8 cellular contexts compared by ENCODE assay signal in the genomic region with DNA sequence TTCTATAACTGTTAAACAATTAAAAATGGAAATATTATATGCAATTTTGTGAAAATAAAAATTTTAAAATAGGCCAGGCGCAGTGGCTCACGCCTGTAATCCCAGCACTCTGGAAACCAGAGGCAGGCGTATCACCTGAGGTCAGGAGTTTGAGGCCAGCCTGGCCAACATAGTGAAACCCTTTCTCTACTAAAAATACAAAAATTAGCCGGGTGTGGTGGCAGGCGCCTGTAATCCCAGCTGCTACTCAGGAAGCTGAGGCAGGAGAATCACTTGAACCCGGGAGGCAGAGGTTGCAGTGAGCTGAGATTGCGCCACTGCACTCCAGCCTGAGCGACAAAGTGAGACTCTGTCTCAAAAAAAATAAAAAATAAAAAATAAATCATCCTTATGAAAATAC. TPM values are rescaled to one million over a fixed set of nuclear protein-coding genes. Genes with fewer than 3 reads are reported as not detected.
A peak's percentile ranks its signal among the peaks of the same experiment; 100 is the strongest.
DNase-seq lines count a peak whose midpoint lies in the region; ATAC-seq and TF ChIP-seq lines count a peak whose summit lies in the region.
"Not testable (repeated sequence)": the region's sequence is repeated elsewhere in the genome, so short reads cannot be mapped to it uniquely, and the experiment has no call there.

No MANE protein-coding gene starts in this region.

- in situ Hi-C loops in transverse colon (cut with MboI; ENCODE audit: low pct_ligation_motif_present in 1 of 4, low pct_unique_long_range_greater_than_20kb in 1 of 4, low sequenced_read_pairs in 3 of 4): loop anchor here in 1 of 4 donors (10.0 kb wide), 1 partner anchor 142 kb away; no protein-coding TSS in a partner anchor

- not testable (repeated sequence) for H4K20me1 ChIP-seq in Karpas-422 (ENCODE audit: insufficient read depth, low read depth, low read length); fibroblast of lung (ENCODE audit: control insufficient read depth, extremely low read depth, insufficient read depth, low read length)

- H3K27me3 ChIP-seq in CD4-positive, alpha-beta memory T cell (ENCODE audit: insufficient read depth, low read length); Karpas-422 (ENCODE audit: low read length); body of pancreas; fibroblast of lung (ENCODE audit: control insufficient read depth, insufficient read depth, low read length); psoas muscle (ENCODE audit: insufficient read depth in 3 of 3, low read length in 2 of 3); transverse colon: not testable (repeated sequence)

- peak overlapping the region in 4 of 8 donors; percentile 92 to 98 (median 96) for H3K4me3 Mint-ChIP-seq in CD4-positive, alpha-beta memory T cell
- H3K4me3 Mint-ChIP-seq in activated B cell treated with CpG ODN at 0.5 μM for 24 hours: peak overlapping the region; percentile 97
- not testable (repeated sequence) for H3K4me3 Mint-ChIP-seq in memory B cell

- CTCF ChIA-PET in CD4-positive, alpha-beta memory T cell (lab: Charles Lee; ENCODE audit: partially characterized antibody): interaction anchor here (1.2 to 8.4 kb wide), 6 partner anchors 30 to 209 kb away, joined by 3 to 97 read pairs (median 8); partner anchors contain the start of gene HNRNPU
- CTCF ChIA-PET in activated B cell treated with CpG ODN at 0.5 μM for 24 hours (lab: Charles Lee): interaction anchor here (1.8 to 5.3 kb wide), 4 partner anchors 19 to 209 kb away, joined by 4 to 26 read pairs (median 10); no protein-coding TSS in a partner anchor

- not testable (repeated sequence) for TF ChIP-seq CTCF in activated B cell treated with CpG ODN at 0.5 μM for 24 hours (IDR thresholded peaks at IDR 0.05); body of pancreas (IDR thresholded peaks at IDR 0.05); fibroblast of lung (conservative IDR thresholded peaks at IDR 0.05 in 1 of 2, IDR thresholded peaks at IDR 0.05 in 1 of 2; ENCODE audit: low read depth in 1 of 2, low read length in 2 of 2); psoas muscle (IDR thresholded peaks at IDR 0.05); transverse colon (IDR thresholded peaks at IDR 0.05)

- H3K79me2 ChIP-seq in Karpas-422 (ENCODE audit: low read length): peaks cover 27% of the 10 kb centered on the region
- H3K79me2 ChIP-seq in fibroblast of lung (ENCODE audit: control insufficient read depth, insufficient read depth, low read length): peaks cover 25% of the 10 kb centered on the region

- not testable (repeated sequence) for H3K36me3 ChIP-seq in CD4-positive, alpha-beta memory T cell (ENCODE audit: insufficient read depth, low read length); Karpas-422 (ENCODE audit: insufficient read depth, low read length); body of pancreas (replicated peaks in 1 of 2; ENCODE audit: insufficient read depth in 1 of 2, low read depth in 2 of 2); fibroblast of lung (ENCODE audit: control insufficient read depth, insufficient read depth, low read length); psoas muscle (ENCODE audit: insufficient read depth in 1 of 2, low read depth in 1 of 2); transverse colon

- POLR2A ChIA-PET in CD4-positive, alpha-beta memory T cell (lab: Charles Lee; ENCODE audit: partially characterized antibody): interaction anchor here (0.8 to 25.0 kb wide), 13 partner anchors 13 to 786 kb away, joined by 3 to 1465 read pairs (median 13); partner anchors contain the start of genes ADSS2, CATSPERE, DESI2 and HNRNPU
- POLR2A ChIA-PET in activated B cell treated with CpG ODN at 0.5 μM for 24 hours (lab: Charles Lee): interaction anchor here (0.6 to 8.4 kb wide), 13 partner anchors 19 to 1945 kb away, joined by 3 to 364 read pairs (median 11); partner anchors contain the start of gene HNRNPU

- not testable (repeated sequence) for H3K9me3 ChIP-seq in CD4-positive, alpha-beta memory T cell (ENCODE audit: control insufficient read depth in 1 of 2, low read length in 2 of 2); Karpas-422 (ENCODE audit: low read length); body of pancreas; fibroblast of lung (ENCODE audit: control insufficient read depth, insufficient read depth, low read depth, low read length); psoas muscle; transverse colon

- not testable (repeated sequence) for TF ChIP-seq POLR2A in body of pancreas (IDR thresholded peaks at IDR 0.05); transverse colon (IDR thresholded peaks at IDR 0.05)

- H3K27ac Mint-ChIP-seq in CD4-positive, alpha-beta memory T cell: peak overlapping the region in 3 of 7 donors; percentile 99 to 100 (median 99)
- peak overlapping the region; percentile 99 for H3K27ac Mint-ChIP-seq in activated B cell treated with CpG ODN at 0.5 μM for 24 hours
- H3K27ac Mint-ChIP-seq in memory B cell: peak overlapping the region; percentile 98

- not testable (repeated sequence) for TF ChIP-seq EP300 in transverse colon (IDR thresholded peaks at IDR 0.05; ENCODE audit: low read depth)

- peaks cover 32% of the 10 kb centered on the region for H3K4me1 ChIP-seq in CD4-positive, alpha-beta memory T cell (ENCODE audit: insufficient read depth, low read length)
- H3K4me1 ChIP-seq in Karpas-422 (ENCODE audit: low read length) (peaks cover 37% of the 10 kb centered on the region), body of pancreas (peaks cover 24% of the 10 kb centered on the region), psoas muscle (peaks cover 18% of the 10 kb centered on the region), transverse colon (peaks cover 14 to 29% (median 19%) of the 10 kb centered on the region in 4 donors)
- not testable (repeated sequence) for H3K4me1 ChIP-seq in fibroblast of lung (ENCODE audit: control insufficient read depth, extremely low read depth, insufficient read depth, low read length)

- H3K4me2 ChIP-seq in Karpas-422 (ENCODE audit: low read depth, low read length, poor library complexity, severe bottlenecking) (peak overlapping the region; percentile 68), fibroblast of lung (ENCODE audit: extremely low read depth, insufficient read depth, low read length) (peak overlapping the region; percentile 93)

- not testable (repeated sequence) for H3K9me2 ChIP-seq in Karpas-422 (replicated peaks; ENCODE audit: insufficient read depth, low read length)

- H3K4me1 Mint-ChIP-seq in CD4-positive, alpha-beta memory T cell: peaks cover 20 to 44% (median 27%) of the 10 kb centered on the region in 4 donors
- H3K4me1 Mint-ChIP-seq in activated B cell treated with CpG ODN at 0.5 μM for 24 hours (peaks cover 37% of the 10 kb centered on the region), memory B cell (peaks cover 20% of the 10 kb centered on the region)

- not testable (repeated sequence) for H3K27me3 Mint-ChIP-seq in CD4-positive, alpha-beta memory T cell; activated B cell treated with CpG ODN at 0.5 μM for 24 hours; memory B cell

- peak overlapping the region in 1 of 2 donors; percentile 74 for H3K4me3 ChIP-seq in CD4-positive, alpha-beta memory T cell (ENCODE audit: low read length in 2 of 2)
- H3K4me3 ChIP-seq in Karpas-422 (ENCODE audit: low read length) (peak overlapping the region; percentile 76), body of pancreas (peak overlapping the region in 1 of 2 donors; percentile 41), fibroblast of lung (replicated peaks in 1 of 4; ENCODE audit: control extremely low read depth in 1 of 4, insufficient read depth in 1 of 4, low read depth in 3 of 4, low read length in 4 of 4) (peak overlapping the region in 3 of 4 experiments; percentile 73 to 86 (median 80)), psoas muscle (peak overlapping the region; percentile 89), transverse colon (peak overlapping the region in 3 of 4 donors; percentile 62 to 68 (median 63))

- peak overlapping the region; percentile 91; the same call in 1 of the 2 replicates for H3K9ac ChIP-seq in Karpas-422 (ENCODE audit: low read length)
- H3K9ac ChIP-seq in fibroblast of lung (ENCODE audit: insufficient read depth, low read length): not testable (repeated sequence)

- not testable (repeated sequence) for H3K9me3 Mint-ChIP-seq in CD4-positive, alpha-beta memory T cell; activated B cell treated with CpG ODN at 0.5 μM for 24 hours; memory B cell

- H2AFZ ChIP-seq in Karpas-422 (ENCODE audit: low read length): peak overlapping the region; percentile 97; the same call in 1 of the 2 replicates
- not testable (repeated sequence) for H2AFZ ChIP-seq in fibroblast of lung (ENCODE audit: low read length)

- peaks cover 5 to 22% of the 10 kb centered on the region in 2 donors for H3K36me3 Mint-ChIP-seq in CD4-positive, alpha-beta memory T cell
- peaks cover 28% of the 10 kb centered on the region for H3K36me3 Mint-ChIP-seq in activated B cell treated with CpG ODN at 0.5 μM for 24 hours (ENCODE audit: low read depth)
- not testable (repeated sequence) for H3K36me3 Mint-ChIP-seq in memory B cell

- WGBS in body of pancreas, 2 donors: 47 to 51% methylated on average over 8 of the region's 8 CpGs
- WGBS in psoas muscle, 3 donors: 57 to 63% (median 58%) methylated on average over 8 of the region's 8 CpGs
- 30 to 40% methylated on average over 6 to 8 of the region's 8 CpGs for WGBS in transverse colon (ENCODE audit: low coverage in 1 of 2), 2 donors

- DNase-seq in CD4-positive, alpha-beta memory T cell; Karpas-422; activated B cell treated with CpG ODN at 0.5 μM for 24 hours; body of pancreas; fibroblast of lung (ENCODE audit: low read depth in 2 of 2); memory B cell (ENCODE audit: low spot score in 2 of 2); psoas muscle; transverse colon: not testable (repeated sequence)

- intact Hi-C loops in CD4-positive, alpha-beta memory T cell (cut with micrococcal nuclease): loop anchor here (2.0 kb wide), 1 partner anchor 1674 kb away; the partner anchor contains the start of gene SMYD3
- intact Hi-C loops in activated B cell treated with CpG ODN at 0.5 μM for 24 hours (cut with micrococcal nuclease): loop anchor here (10.0 kb wide), 1 partner anchor 1742 kb away; no protein-coding TSS in a partner anchor
- intact Hi-C loops in body of pancreas (cut with DNase I); psoas muscle (cut with DNase I); transverse colon (cut with DNase I; ENCODE audit: low total_unique reads): not testable (repeated sequence)

- H3K27ac ChIP-seq in CD4-positive, alpha-beta memory T cell (ENCODE audit: low read depth, low read length): peak overlapping the region; percentile 94
- H3K27ac ChIP-seq in Karpas-422 (ENCODE audit: low read length): peak overlapping the region; percentile 90
- H3K27ac ChIP-seq in body of pancreas: peak overlapping the region; percentile 97 to 100 (median 98)
- H3K27ac ChIP-seq in fibroblast of lung (ENCODE audit: insufficient read depth, low read length): peak overlapping the region; percentile 96
- H3K27ac ChIP-seq in psoas muscle: peak overlapping the region; percentile 97
- peak overlapping the region; percentile 98 to 100 (median 99) for H3K27ac ChIP-seq in transverse colon

- not testable (repeated sequence) for ATAC-seq in activated B cell treated with CpG ODN at 0.5 μM for 24 hours (ENCODE audit: low read depth); body of pancreas; memory B cell (ENCODE audit: low read depth); psoas muscle

RNA-seq across cellular contexts. Expression of gene COX20, which starts 2.2 kb away (rescaled TPM):
- total RNA-seq in CD4-positive, alpha-beta memory T cell: 10 to 100 TPM; 31.3 to 32.9 TPM
- 10 to 100 TPM; 42.8 to 65.7 TPM for polyA plus RNA-seq in CD4-positive, alpha-beta memory T cell
- total RNA-seq in Karpas-422 (2014; rRNA removed; shearing (Covaris generic); ENCODE audit: low replicate concordance): 24.1 and 52.4 TPM in 2 replicates
- 37.1 and 37.6 TPM in 2 replicates for total RNA-seq in activated B cell treated with CpG ODN at 0.5 μM for 24 hours
- 10 to 100 TPM; 13.2 to 35.3 TPM for total RNA-seq in body of pancreas
- 14.9 and 22.8 TPM in 2 replicates for total RNA-seq in fibroblast of lung
- 51.5 and 51.9 TPM in 2 replicates for polyA plus RNA-seq in fibroblast of lung
- 68.1 and 71.7 TPM in 2 replicates for polyA plus RNA-seq in fibroblast of lung (2012)
- polyA minus RNA-seq in fibroblast of lung (ENCODE audit: low replicate concordance): 1.1 TPM in 2 replicates
- total RNA-seq in psoas muscle: 10 to 100 TPM; 22.6 to 35.8 (median 33.4) TPM
- polyA plus RNA-seq in psoas muscle: 10 to 100 TPM; 53.3 to 76.8 (median 53.5) TPM
- 10 to 100 TPM in 3 of 4 donors, 1 to 10 TPM in 1; 6.0 to 41.3 (median 32.3) TPM for total RNA-seq in transverse colon

RNA-seq across cellular contexts. Expression of gene HNRNPU, which starts 31.1 kb away (rescaled TPM):
- total RNA-seq in CD4-positive, alpha-beta memory T cell: 100 to 1,000 TPM; 370 to 385 TPM
- polyA plus RNA-seq in CD4-positive, alpha-beta memory T cell: 100 to 1,000 TPM; 126 to 357 TPM
- total RNA-seq in Karpas-422 (2014; rRNA removed; shearing (Covaris generic); ENCODE audit: low replicate concordance): 224 and 343 TPM in 2 replicates
- total RNA-seq in activated B cell treated with CpG ODN at 0.5 μM for 24 hours (424 and 428 TPM in 2 replicates), body of pancreas (100 to 1,000 TPM; 201 to 294 TPM), fibroblast of lung (328 and 383 TPM in 2 replicates), psoas muscle (100 to 1,000 TPM; 163 to 262 (median 202) TPM), transverse colon (100 to 1,000 TPM; 223 to 364 (median 237) TPM)
- polyA plus RNA-seq in fibroblast of lung (231 and 330 TPM in 2 replicates), psoas muscle (100 to 1,000 TPM; 110 to 186 (median 139) TPM)
- 307 and 379 TPM in 2 replicates for polyA plus RNA-seq in fibroblast of lung (2012)
- 14.6 and 94.0 TPM in 2 replicates for polyA minus RNA-seq in fibroblast of lung (ENCODE audit: low replicate concordance)
